ENCODE assay signal across 9 cellular contexts in genomic region chr14:51240804-51241380, GRCh38. TPM values are rescaled to one million over a fixed set of nuclear protein-coding genes. Genes with fewer than 3 reads are reported as not detected.
DNase-seq lines count a peak whose midpoint lies in the region; ATAC-seq and TF ChIP-seq lines count a peak whose summit lies in the region.
"Had no signal": no experiment of that assay in that cellular context is flagged by ENCODE, and none has a peak within 500 bp of the region (broad histone marks: within the 10 kb centered on the region; RNA-seq: fewer than 3 reads in every experiment).

No MANE protein-coding gene starts in this region.

- H3K4me1 ChIP-seq in CD8-positive, alpha-beta memory T cell (ENCODE audit: insufficient read depth, low read length), result peaks cover 18% of the 10 kb centered on the region
- H3K4me1 ChIP-seq in OCI-LY3 (ENCODE audit: low read length) (peaks cover 24% of the 10 kb centered on the region), fibroblast of lung (ENCODE audit: control insufficient read depth, extremely low read depth, insufficient read depth, low read length) (no peaks in the 10 kb centered on the region), prostate gland (replicated peaks) (no peaks in the 10 kb centered on the region)

- H3K9me3 Mint-ChIP-seq in CD8-positive, alpha-beta memory T cell, result no peaks in the 10 kb centered on the region
- H3K9me3 Mint-ChIP-seq: activated T-helper 17 cell treated with anti-CD3 and anti-CD28 coated beads, Interleukin-2, amount 50 U/mL, for 72 hours had no signal

- WGBS in prostate gland, result 11% methylated on average over 10 of the region's 10 CpGs

- intact Hi-C loops in prostate gland (cut with DNase I) (no loop called here), sciatic nerve (cut with DNase I) (no loop called here)

- POLR2A ChIA-PET in CD8-positive, alpha-beta memory T cell (lab: Charles Lee), result interaction anchor here (1.0 kb wide), 2 partner anchors 1489 to 1912 kb away, joined by 3 to 4 read pairs; partner anchors contain the start of genes DDHD1 and STYX

- H3K36me3 ChIP-seq in CD8-positive, alpha-beta memory T cell (ENCODE audit: insufficient read depth, low read length), result no peaks in the 10 kb centered on the region
- peaks cover 14% of the 10 kb centered on the region for H3K36me3 ChIP-seq in OCI-LY3 (replicated peaks; ENCODE audit: low read depth, low read length)
- H3K36me3 ChIP-seq in fibroblast of lung (ENCODE audit: control insufficient read depth, insufficient read depth, low read length), result no peaks in the 10 kb centered on the region
- no peaks in the 10 kb centered on the region for H3K36me3 ChIP-seq in prostate gland

- H3K79me2 ChIP-seq in OCI-LY3 (ENCODE audit: low read length) (peaks cover 59% of the 10 kb centered on the region), fibroblast of lung (ENCODE audit: control insufficient read depth, insufficient read depth, low read length) (peaks cover 48% of the 10 kb centered on the region)

- H3K27ac Mint-ChIP-seq in CD8-positive, alpha-beta memory T cell, result no peak overlapping the region
- H3K27ac Mint-ChIP-seq: activated T-helper 17 cell treated with anti-CD3 and anti-CD28 coated beads, Interleukin-2, amount 50 U/mL, for 72 hours had no signal

- H2AFZ ChIP-seq in OCI-LY3 (ENCODE audit: low read depth, low read length), result peak overlapping the region; percentile 91
- H2AFZ ChIP-seq in fibroblast of lung (ENCODE audit: low read length), result peak overlapping the region; percentile 100

- H3K4me1 Mint-ChIP-seq in CD8-positive, alpha-beta memory T cell, result peaks cover 15 to 22% (median 18%) of the 10 kb centered on the region in 3 donors

- H3K9me3 ChIP-seq in CD8-positive, alpha-beta memory T cell (ENCODE audit: low read length), result no peaks in the 10 kb centered on the region
- H3K9me3 ChIP-seq in OCI-LY3 (ENCODE audit: insufficient read depth, low read length), result no peaks in the 10 kb centered on the region
- H3K9me3 ChIP-seq in fibroblast of lung (ENCODE audit: control insufficient read depth, insufficient read depth, low read depth, low read length), result no peaks in the 10 kb centered on the region
- no peaks in the 10 kb centered on the region for H3K9me3 ChIP-seq in prostate gland

- TF ChIP-seq CTCF in OCI-LY3 (IDR thresholded peaks at IDR 0.05; ENCODE audit: low read depth, low read length), result no peak
- TF ChIP-seq CTCF in fibroblast of lung (conservative IDR thresholded peaks at IDR 0.05 in 1 of 2, IDR thresholded peaks at IDR 0.05 in 1 of 2; ENCODE audit: low read depth in 1 of 2, low read length in 2 of 2), result no peak
- TF ChIP-seq CTCF in prostate gland (IDR thresholded peaks at IDR 0.05), result no peak

- H4K20me1 ChIP-seq in OCI-LY3 (ENCODE audit: insufficient read depth, low read length) (0 out of 2 replicates have a peak, but pooled peaks cover 9% of the 10 kb centered on the region), fibroblast of lung (ENCODE audit: control insufficient read depth, extremely low read depth, insufficient read depth, low read length) (no peaks in the 10 kb centered on the region)

- DNase-seq in CD8-positive, alpha-beta memory T cell, result no peak
- DNase-seq in fibroblast of lung (ENCODE audit: low read depth in 2 of 2) (no peak), prostate gland (ENCODE audit: low spot score) (no peak), GM19240 (ENCODE audit: insufficient read length, low spot score) (no peak), SW480 (ENCODE audit: low spot score) (no peak), sciatic nerve (ENCODE audit: low spot score) (no peak)

- H3K27ac ChIP-seq in CD8-positive, alpha-beta memory T cell (ENCODE audit: low read depth, low read length), result peak overlapping the region; percentile 81
- peak overlapping the region; percentile 70 for H3K27ac ChIP-seq in OCI-LY3 (ENCODE audit: low read length)
- H3K27ac ChIP-seq in fibroblast of lung (ENCODE audit: insufficient read depth, low read length), result peak overlapping the region; percentile 90
- peak overlapping the region in 1 of 2 donors; percentile 66 for H3K27ac ChIP-seq in prostate gland

- no peaks in the 10 kb centered on the region for H3K27me3 Mint-ChIP-seq in CD8-positive, alpha-beta memory T cell
- H3K27me3 Mint-ChIP-seq: activated T-helper 17 cell treated with anti-CD3 and anti-CD28 coated beads, Interleukin-2, amount 50 U/mL, for 72 hours had no signal

- H3K27me3 ChIP-seq in CD8-positive, alpha-beta memory T cell (ENCODE audit: insufficient read depth, low read length, poor library complexity, severe bottlenecking), result no peaks in the 10 kb centered on the region
- H3K27me3 ChIP-seq in OCI-LY3 (ENCODE audit: low read depth, low read length), result no peaks in the 10 kb centered on the region
- H3K27me3 ChIP-seq in fibroblast of lung (ENCODE audit: control insufficient read depth, insufficient read depth, low read length), result no peaks in the 10 kb centered on the region
- no peaks in the 10 kb centered on the region for H3K27me3 ChIP-seq in prostate gland (replicated peaks; ENCODE audit: insufficient read depth)

- no peak for ATAC-seq in HG02588 (IDR thresholded peaks at IDR 0.05; ENCODE audit: unreplicated experiment)
- no peak for ATAC-seq in sciatic nerve

- H3K36me3 Mint-ChIP-seq in CD8-positive, alpha-beta memory T cell, result peaks cover 0 to 12% (median 0%) of the 10 kb centered on the region in 3 donors

- TF ChIP-seq POLR2A in prostate gland (IDR thresholded peaks at IDR 0.05), result no peak

- H3K4me3 ChIP-seq in CD8-positive, alpha-beta memory T cell (ENCODE audit: low read length), result peak overlapping the region; percentile 95
- H3K4me3 ChIP-seq in OCI-LY3 (ENCODE audit: low read length) (peak overlapping the region; percentile 96), fibroblast of lung (replicated peaks in 1 of 4; ENCODE audit: control extremely low read depth in 1 of 4, insufficient read depth in 1 of 4, low read depth in 3 of 4, low read length in 4 of 4) (peak overlapping the region; percentile 85 to 99 (median 94)), prostate gland (peak overlapping the region; percentile 70 to 94)

- H3K4me2 ChIP-seq in OCI-LY3 (ENCODE audit: low read length) (peak overlapping the region; percentile 88), fibroblast of lung (ENCODE audit: extremely low read depth, insufficient read depth, low read length) (peak overlapping the region; percentile 59)

- H3K4me3 Mint-ChIP-seq in CD8-positive, alpha-beta memory T cell, result no peak overlapping the region
- H3K4me3 Mint-ChIP-seq: activated T-helper 17 cell treated with anti-CD3 and anti-CD28 coated beads, Interleukin-2, amount 50 U/mL, for 72 hours had no signal

- H3K9ac ChIP-seq in OCI-LY3 (ENCODE audit: low read length), result peak overlapping the region; percentile 99
- peak overlapping the region; percentile 92 for H3K9ac ChIP-seq in fibroblast of lung (ENCODE audit: insufficient read depth, low read length)

- CTCF ChIA-PET in CD8-positive, alpha-beta memory T cell (lab: Charles Lee), result no interaction called here

RNA-seq across cellular contexts. Expression of gene TMX1, which starts 0.8 kb away (rescaled TPM):
- total RNA-seq in CD8-positive, alpha-beta memory T cell, result 10 to 100 TPM; 51.8 to 55.1 TPM
- 43.3 TPM for polyA plus RNA-seq in CD8-positive, alpha-beta memory T cell
- total RNA-seq in fibroblast of lung (45.5 and 49.5 TPM in 2 replicates), prostate gland (10 to 100 TPM; 23.2 to 29.1 TPM), sciatic nerve (27.3 TPM)
- 32.6 and 36.5 TPM in 2 replicates for polyA plus RNA-seq in fibroblast of lung
- polyA plus RNA-seq in fibroblast of lung (2012), result 33.0 and 36.0 TPM in 2 replicates
- 1.8 and 6.3 TPM in 2 replicates for polyA minus RNA-seq in fibroblast of lung (ENCODE audit: low replicate concordance)
